In the genomic region with DNA sequence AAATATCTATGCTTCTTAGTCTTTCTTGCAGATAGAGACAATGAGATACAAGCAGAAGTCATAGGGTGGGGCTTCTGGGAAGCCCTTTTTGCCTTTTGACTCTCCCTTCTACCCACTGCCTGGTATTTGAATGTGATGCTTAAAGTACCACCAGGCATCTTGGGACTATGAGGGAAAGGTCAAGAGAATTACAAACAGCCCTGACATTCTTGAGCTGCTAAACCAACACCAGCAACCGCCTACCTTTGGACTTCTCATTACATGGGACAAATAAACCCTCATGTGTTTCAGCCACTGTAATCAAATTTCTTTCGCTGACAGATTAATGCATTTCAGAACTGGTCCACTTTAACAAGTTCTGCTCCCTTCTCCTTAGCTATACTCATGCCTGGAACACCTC, we compare ENCODE assay signal across 20 cellular contexts.
A peak's percentile ranks its signal among the peaks of the same experiment; 100 is the strongest.
DNase-seq lines count a peak whose midpoint lies in the region; ATAC-seq, FAIRE-seq and TF ChIP-seq lines count a peak whose summit lies in the region.
"Had no signal": no experiment of that assay in that cellular context is flagged by ENCODE, and none has a peak within 500 bp of the region (broad histone marks: within the 10 kb centered on the region; RNA-seq: fewer than 3 reads in every experiment).

No MANE protein-coding gene starts in this region.

- H3K4ac ChIP-seq in H1 (replicated peaks; ENCODE audit: insufficient read length, low read depth, low read length) = no peak overlapping the region

- H3K9me3 Mint-ChIP-seq in progenitor cell of endocrine pancreas (ENCODE audit: low read depth) = peaks cover 3% of the 10 kb centered on the region
- H3K9me3 Mint-ChIP-seq: GM23338 had no signal

- no peak overlapping the region for H2BK5ac ChIP-seq in H1 (ENCODE audit: low read depth, low read length)

- no peaks in the 10 kb centered on the region for H4K20me1 ChIP-seq in HepG2 (ENCODE audit: insufficient read depth, low read length)
- no peaks in the 10 kb centered on the region for H4K20me1 ChIP-seq in H1 (replicated peaks in 1 of 2; ENCODE audit: control insufficient read depth in 1 of 2, insufficient read depth in 2 of 2, low read length in 2 of 2)

- CTCF ChIA-PET in HepG2 (lab: Yijun Ruan, JAX; ENCODE audit: low intra/inter-chr PET ratio, low total read pairs) (no interaction called here), H1 (lab: Charles Lee; ENCODE audit: partially characterized antibody) (interaction anchor here (0.6 kb wide), 1 partner anchor 13 kb away, joined by 4 read pairs; no protein-coding TSS in a partner anchor)

- intact Hi-C loops in HepG2 (cut with micrococcal nuclease; ENCODE audit: unreplicated experiment) (no loop called here), right lobe of liver (cut with DNase I) (no loop called here)

- H2AFZ ChIP-seq in HepG2 (ENCODE audit: low read length) = no peak overlapping the region
- H2AFZ ChIP-seq in H1 (ENCODE audit: low read length) = no peak overlapping the region
- H2AFZ ChIP-seq: GM23338 had no signal

- H3K4me1 Mint-ChIP-seq in progenitor cell of endocrine pancreas (ENCODE audit: low read depth) = peaks cover 19% of the 10 kb centered on the region
- H3K4me1 Mint-ChIP-seq: CD4-positive, alpha-beta memory T cell had no signal

- H3K4me2 ChIP-seq in HepG2 (ENCODE audit: low read depth, low read length) = 0 out of 2 replicates have a peak overlapping the region, but pooled peaks have one; percentile 3
- no peak overlapping the region for H3K4me2 ChIP-seq in H1 (ENCODE audit: insufficient read depth in 1 of 2, low read depth in 2 of 2, low read length in 2 of 2)
- H3K4me2 ChIP-seq: GM23338 had no signal

- H3K9me3 ChIP-seq in HepG2 (ENCODE audit: low read length) = no peaks in the 10 kb centered on the region
- no peaks in the 10 kb centered on the region for H3K9me3 ChIP-seq in right lobe of liver
- H3K9me3 ChIP-seq in H1 (ENCODE audit: insufficient read depth in 2 of 2, low read depth in 1 of 2, low read length in 1 of 2) = no peaks in the 10 kb centered on the region

- POLR2A ChIA-PET in HepG2 (lab: Yijun Ruan, JAX) (no interaction called here), H1 (lab: Charles Lee; ENCODE audit: partially characterized antibody) (no interaction called here)

- H3K18ac ChIP-seq in H1 (ENCODE audit: extremely low read depth, low read length) = no peak overlapping the region

- no peaks in the 10 kb centered on the region for H3K27me3 ChIP-seq in HepG2 (ENCODE audit: control insufficient read depth in 1 of 2, insufficient read depth in 2 of 2, low read length in 2 of 2)
- H3K27me3 ChIP-seq in right lobe of liver = no peaks in the 10 kb centered on the region
- H3K27me3 ChIP-seq in H1 (replicated peaks in 1 of 4; ENCODE audit: control insufficient read depth in 3 of 4, extremely low read depth in 1 of 4, insufficient read depth in 3 of 4, low read length in 3 of 4) = no peaks in the 10 kb centered on the region

- H3K27ac ChIP-seq in HepG2 (ENCODE audit: extremely low read length, insufficient read depth, low read length) (no peak overlapping the region), right lobe of liver (no peak overlapping the region), H1 (ENCODE audit: low read depth, low read length) (no peak overlapping the region)

- DNase-seq in HepG2 (ENCODE audit: low spot score) = peak; percentile 35
- DNase-seq in right lobe of liver = no peak
- DNase-seq in H1 (ENCODE audit: low read depth in 1 of 2, low spot score in 2 of 2) = no peak
- no peak for DNase-seq in progenitor cell of endocrine pancreas (ENCODE audit: low spot score, unreplicated experiment)
- DNase-seq in GOT3 (lab: John Stamatoyannopoulos, UW) = no peak
- DNase-seq: 8988T; C1 segment of cervical spinal cord; CD4-positive, alpha-beta memory T cell; COR-L47; DMS153; DMS79 treated with DMSO at 0.1 percent for 48 hours; GF-D8; H7; HCEC 1CT had no signal

- no peak overlapping the region for H2BK12ac ChIP-seq in H1 (ENCODE audit: low read depth, low read length)

- H3K27me3 Mint-ChIP-seq in progenitor cell of endocrine pancreas = no peaks in the 10 kb centered on the region
- H3K27me3 Mint-ChIP-seq: CD4-positive, alpha-beta memory T cell had no signal

- no TSS peak for BruUV-seq in HepG2 (replicated peaks; lab: Mats Ljungman, UMichigan)

- no peak overlapping the region for H3K4me3 ChIP-seq in HepG2 (replicated peaks in 1 of 3; ENCODE audit: insufficient read depth in 1 of 3, low read depth in 2 of 3, low read length in 3 of 3)
- H3K4me3 ChIP-seq in right lobe of liver = no peak overlapping the region
- no peak overlapping the region for H3K4me3 ChIP-seq in H1 (ENCODE audit: extremely low read depth in 1 of 4, insufficient read depth in 2 of 4, low read depth in 3 of 4, low read length in 4 of 4)
- H3K4me3 ChIP-seq: GM23338 had no signal

- no peaks in the 10 kb centered on the region for H3K36me3 Mint-ChIP-seq in progenitor cell of endocrine pancreas (ENCODE audit: insufficient read depth)
- H3K36me3 Mint-ChIP-seq: CD4-positive, alpha-beta memory T cell had no signal

- no peak overlapping the region for H2AK5ac ChIP-seq in H1 (ENCODE audit: low read depth, low read length)

- peaks cover 21% of the 10 kb centered on the region for H3K4me1 ChIP-seq in HepG2 (ENCODE audit: insufficient read depth, low read length)
- no peaks in the 10 kb centered on the region for H3K4me1 ChIP-seq in right lobe of liver
- H3K4me1 ChIP-seq in H1 (replicated peaks in 1 of 4; ENCODE audit: control insufficient read depth in 3 of 4, insufficient read depth in 4 of 4, low read length in 3 of 4) = peaks cover 0 to 3% (median 0%) of the 10 kb centered on the region in 4 experiments; a peak in 1 of 7 replicates

- no peak overlapping the region for H4K5ac ChIP-seq in H1 (ENCODE audit: insufficient read length, low read depth, low read length)

- ATAC-seq in HepG2 = peak; percentile 55; the same call in 2 of the 3 replicates
- no peak for ATAC-seq in right lobe of liver
- no peak for ATAC-seq in GM18867 (IDR thresholded peaks at IDR 0.05; ENCODE audit: unreplicated experiment)
- no peak for ATAC-seq in GM19397 (IDR thresholded peaks at IDR 0.05; ENCODE audit: unreplicated experiment)
- ATAC-seq: GM23338 had no signal

- no peaks in the 10 kb centered on the region for H3K23me2 ChIP-seq in H1 (ENCODE audit: low read depth, low read length)

- in situ Hi-C loops in HepG2 (cut with HindIII; ENCODE audit: extremely low pct_ligation_motif_present, low pct_unique_long_range_greater_than_20kb) = no loop called here

- H3K23ac ChIP-seq in H1 (ENCODE audit: insufficient read length) = no peak overlapping the region

- FAIRE-seq in HepG2 (lab: Jason Lieb, UNC) (peak; percentile 70), H1 (lab: Jason Lieb, UNC) (peak; percentile 13)
- FAIRE-seq: GM12891, GM18507, GM19239 had no signal

- H3K27ac Mint-ChIP-seq in progenitor cell of endocrine pancreas = peak overlapping the region; percentile 28
- H3K27ac Mint-ChIP-seq: CD4-positive, alpha-beta memory T cell; GM23338 had no signal

- H3K36me3 ChIP-seq in HepG2 (replicated peaks in 1 of 2; ENCODE audit: control insufficient read depth in 1 of 2, insufficient read depth in 2 of 2, low read length in 2 of 2) = no peaks in the 10 kb centered on the region
- H3K36me3 ChIP-seq in right lobe of liver = no peaks in the 10 kb centered on the region
- no peaks in the 10 kb centered on the region for H3K36me3 ChIP-seq in H1 (ENCODE audit: control insufficient read depth in 2 of 4, insufficient read depth in 4 of 4, low read length in 3 of 4)

- H3K4me3 Mint-ChIP-seq in progenitor cell of endocrine pancreas (ENCODE audit: low read depth) = no peak overlapping the region
- H3K4me3 Mint-ChIP-seq: CD4-positive, alpha-beta memory T cell; GM23338 had no signal

- H3K79me1 ChIP-seq in H1 (ENCODE audit: low read depth, low read length) = no peaks in the 10 kb centered on the region

- no peak overlapping the region for H2BK120ac ChIP-seq in H1 (replicated peaks; ENCODE audit: low read depth, low read length)

- WGBS in HepG2 (ENCODE audit: low lambda C conversion rate) = 0% methylated on average over 1 of the region's 2 CpGs
- 65% methylated on average over 2 of the region's 2 CpGs for WGBS in right lobe of liver (ENCODE audit: insufficient coverage, low coverage, low lambda C conversion rate, missing lambda C conversion rate)
- WGBS in H1 (ENCODE audit: extremely low coverage in 1 of 2, insufficient coverage in 1 of 2, insufficient read length in 1 of 2, insufficient replicate concordance in 2 of 2, low coverage in 1 of 2, low lambda C conversion rate in 2 of 2, missing lambda C conversion rate in 1 of 2), 2 experiments = 92% methylated on average over 2 of the region's 2 CpGs; no CpG with 5 or more reads in 1 of the 2 experiments

- H3K79me2 ChIP-seq in HepG2 (ENCODE audit: insufficient read depth, low read length) = no peaks in the 10 kb centered on the region
- no peaks in the 10 kb centered on the region for H3K79me2 ChIP-seq in H1 (ENCODE audit: control insufficient read depth in 1 of 2, insufficient read depth in 2 of 2, low read length in 2 of 2)

- H3K9ac ChIP-seq in HepG2 (ENCODE audit: insufficient read depth, low read depth, low read length) (no peak overlapping the region), H1 (replicated peaks in 1 of 4; ENCODE audit: extremely low read depth in 1 of 4, low read depth in 3 of 4, low read length in 3 of 4) (no peak overlapping the region)

- H4K91ac ChIP-seq in H1 (replicated peaks; ENCODE audit: insufficient read length, low read length) = no peak overlapping the region

- no peak overlapping the region for H4K8ac ChIP-seq in H1 (ENCODE audit: extremely low read depth, insufficient read depth, low read length)

- H2BK20ac ChIP-seq in H1 (ENCODE audit: low read length) = no peak overlapping the region

- TF ChIP-seq EP300 in HepG2 (IDR thresholded peaks at IDR 0.05; ENCODE audit: low read depth in 2 of 2, low read length in 2 of 2) (no peak; a peak in 1 of 4 replicates), HepG2 (CRISPR knock-in tag; IDR thresholded peaks at IDR 0.05; ENCODE audit: borderline replicate concordance) (no peak), H1 (IDR thresholded peaks at IDR 0.05; ENCODE audit: borderline replicate concordance in 1 of 2, low read depth in 2 of 2, low read length in 2 of 2) (no peak)

- no peak overlapping the region for H3K56ac ChIP-seq in H1 (replicated peaks; ENCODE audit: insufficient read length, low read depth, low read length)

- H2BK15ac ChIP-seq in H1 (ENCODE audit: low read length) = no peak overlapping the region

- no peak overlapping the region for H3K14ac ChIP-seq in H1 (ENCODE audit: insufficient read length)

- no peak for TF ChIP-seq RAD21 in HepG2 (CRISPR knock-in tag; IDR thresholded peaks at IDR 0.05)
- TF ChIP-seq RAD21 in H1 (IDR thresholded peaks at IDR 0.05 in 1 of 2, conservative IDR thresholded peaks at IDR 0.05 in 1 of 2; ENCODE audit: low read depth in 2 of 2, low read length in 2 of 2) = no peak

- TF ChIP-seq CTCF in HepG2 (CRISPR knock-in tag; IDR thresholded peaks at IDR 0.05) = no peak
- no peak for TF ChIP-seq CTCF in right lobe of liver (IDR thresholded peaks at IDR 0.05)
- no peak for TF ChIP-seq CTCF in H1 (IDR thresholded peaks at IDR 0.05; ENCODE audit: control extremely low read depth in 1 of 3, insufficient read depth in 1 of 3, low read depth in 1 of 3, low read length in 3 of 3)
- no peak for TF ChIP-seq CTCF in progenitor cell of endocrine pancreas (IDR thresholded peaks at IDR 0.05; ENCODE audit: unreplicated experiment)

- TF ChIP-seq POLR2A in HepG2 (IDR thresholded peaks at IDR 0.05; ENCODE audit: insufficient read depth in 1 of 2, low read depth in 2 of 2, low read length in 2 of 2) (no peak), right lobe of liver (IDR thresholded peaks at IDR 0.05) (no peak), H1 (IDR thresholded peaks at IDR 0.05; ENCODE audit: control extremely low read depth in 1 of 2, low read depth in 2 of 2, low read length in 2 of 2) (no peak)
